Comparison of ENCODE assay signal across 10 cellular contexts in the genomic region with DNA sequence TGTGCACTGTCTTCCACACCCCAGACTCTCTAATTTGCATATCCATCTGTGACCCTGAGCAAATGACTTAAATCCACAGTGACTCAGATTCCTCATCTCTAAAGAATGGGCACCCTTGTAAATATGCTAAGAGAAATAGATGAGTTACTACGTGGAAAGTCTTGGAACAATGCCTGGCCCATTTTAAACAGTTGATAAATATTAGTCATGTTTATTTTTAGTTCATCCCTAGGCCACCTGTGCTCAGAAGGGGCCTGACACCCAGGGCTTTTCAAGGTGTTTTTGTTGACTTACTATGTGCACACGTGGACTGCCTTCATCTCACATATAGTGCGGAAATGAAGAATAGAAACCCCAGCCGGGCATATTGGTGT. TPM values are rescaled to one million over a fixed set of nuclear protein-coding genes. Genes with fewer than 3 reads are reported as not detected.
DNase-seq lines count a peak whose midpoint lies in the region; ATAC-seq and TF ChIP-seq lines count a peak whose summit lies in the region.
"Had no signal": no experiment of that assay in that cellular context is flagged by ENCODE, and none has a peak within 500 bp of the region (broad histone marks: within the 10 kb centered on the region; RNA-seq: fewer than 3 reads in every experiment).

No MANE protein-coding gene starts in this region.

- H3K9ac ChIP-seq in PC-3 (ENCODE audit: low read length) (peak overlapping the region; percentile 76), fibroblast of lung (ENCODE audit: insufficient read depth, low read length) (no peak overlapping the region)

- H3K9me3 ChIP-seq in PC-3 (ENCODE audit: low read length) (no peaks in the 10 kb centered on the region), fibroblast of lung (ENCODE audit: control insufficient read depth, insufficient read depth, low read depth, low read length) (no peaks in the 10 kb centered on the region), OCI-LY7 (ENCODE audit: low read length) (no peaks in the 10 kb centered on the region)
- H3K9me3 ChIP-seq: gastrocnemius medialis had no signal

- H3K27me3 ChIP-seq in PC-3 (ENCODE audit: low read length) = no peaks in the 10 kb centered on the region
- no peaks in the 10 kb centered on the region for H3K27me3 ChIP-seq in fibroblast of lung (ENCODE audit: control insufficient read depth, insufficient read depth, low read length)

- CTCF ChIA-PET in PC-3 (lab: Charles Lee) (no interaction called here), OCI-LY7 (lab: Charles Lee; ENCODE audit: unreplicated experiment) (no interaction called here)

- no peak for TF ChIP-seq CTCF in PC-3 (conservative IDR thresholded peaks at IDR 0.05; ENCODE audit: low read depth, low read length)
- no peak for TF ChIP-seq CTCF in fibroblast of lung (conservative IDR thresholded peaks at IDR 0.05 in 1 of 2, IDR thresholded peaks at IDR 0.05 in 1 of 2; ENCODE audit: low read depth in 1 of 2, low read length in 2 of 2)
- TF ChIP-seq CTCF in OCI-LY7 (conservative IDR thresholded peaks at IDR 0.05; ENCODE audit: low read length) = no peak

- H2AFZ ChIP-seq in PC-3 (ENCODE audit: low read length) (no peak overlapping the region), fibroblast of lung (ENCODE audit: low read length) (no peak overlapping the region), OCI-LY7 (ENCODE audit: low read length) (no peak overlapping the region)

- H3K9me2 ChIP-seq in PC-3 (replicated peaks; ENCODE audit: low read length) = no peaks in the 10 kb centered on the region
- H3K9me2 ChIP-seq in OCI-LY7 (ENCODE audit: insufficient read depth, low read length) = no peaks in the 10 kb centered on the region

- ATAC-seq in PC-3 = peak; percentile 83
- ATAC-seq: gastrocnemius medialis had no signal

- BruUV-seq in PC-3 (replicated peaks; lab: Mats Ljungman, UMichigan) (no TSS peak), OCI-LY7 (replicated peaks; lab: Mats Ljungman, UMichigan) (no TSS peak)

- H3K36me3 ChIP-seq in PC-3 (ENCODE audit: low read depth, low read length) (no peaks in the 10 kb centered on the region), fibroblast of lung (ENCODE audit: control insufficient read depth, insufficient read depth, low read length) (no peaks in the 10 kb centered on the region), OCI-LY7 (ENCODE audit: insufficient read depth, low read length) (no peaks in the 10 kb centered on the region)
- H3K36me3 ChIP-seq: gastrocnemius medialis had no signal

- H3K4me1 ChIP-seq in PC-3 (ENCODE audit: insufficient read depth, low read length) (peaks cover 37% of the 10 kb centered on the region), fibroblast of lung (ENCODE audit: control insufficient read depth, extremely low read depth, insufficient read depth, low read length) (peaks cover 17% of the 10 kb centered on the region), OCI-LY7 (ENCODE audit: insufficient read depth, low read length, poor library complexity, severe bottlenecking) (peaks cover 7% of the 10 kb centered on the region)
- H3K4me1 ChIP-seq: gastrocnemius medialis had no signal

- no peak overlapping the region for H3K4me3 ChIP-seq in PC-3 (ENCODE audit: low read length)
- no peak overlapping the region for H3K4me3 ChIP-seq in fibroblast of lung (replicated peaks in 1 of 4; ENCODE audit: control extremely low read depth in 1 of 4, insufficient read depth in 1 of 4, low read depth in 3 of 4, low read length in 4 of 4)
- no peak overlapping the region for H3K4me3 ChIP-seq in skeletal muscle cell (ENCODE audit: low read depth, low read length)
- H3K4me3 ChIP-seq in OCI-LY7 (ENCODE audit: low read depth, low read length, poor library complexity, severe bottlenecking) = no peak overlapping the region
- H3K4me3 ChIP-seq: gastrocnemius medialis had no signal

- POLR2A ChIA-PET in PC-3 (lab: Charles Lee; ENCODE audit: unreplicated experiment) = no interaction called here
- POLR2A ChIA-PET in OCI-LY7 (lab: Charles Lee) = no interaction called here

- peaks cover 8% of the 10 kb centered on the region for H3F3A ChIP-seq in PC-3 (ENCODE audit: low read length, unreplicated experiment)

- H4K20me1 ChIP-seq in PC-3 (ENCODE audit: low read length) (no peaks in the 10 kb centered on the region), fibroblast of lung (ENCODE audit: control insufficient read depth, extremely low read depth, insufficient read depth, low read length) (no peaks in the 10 kb centered on the region), OCI-LY7 (ENCODE audit: insufficient read depth, low read length) (no peaks in the 10 kb centered on the region)

- peak overlapping the region; percentile 93 for H3K27ac ChIP-seq in PC-3 (ENCODE audit: low read length)
- H3K27ac ChIP-seq in fibroblast of lung (ENCODE audit: insufficient read depth, low read length) = peak overlapping the region; percentile 75
- H3K27ac ChIP-seq in OCI-LY7 (ENCODE audit: low read depth, low read length, poor library complexity, severe bottlenecking) = no peak overlapping the region
- H3K27ac ChIP-seq: gastrocnemius medialis had no signal

- H3K4me2 ChIP-seq in PC-3 (ENCODE audit: low read length) (peak overlapping the region; percentile 39), fibroblast of lung (ENCODE audit: extremely low read depth, insufficient read depth, low read length) (peak overlapping the region; percentile 6), OCI-LY7 (ENCODE audit: low read length) (no peak overlapping the region; the same call in 1 of the 2 replicates)

- DNase-seq in NCI-H1417 (lab: John Stamatoyannopoulos, UW) = peak in 2 of 3 experiments; percentile 52 to 66
- no peak for DNase-seq in NCI-H1417 treated with DMSO at 0.1 percent for 48 hours (lab: John Stamatoyannopoulos, UW)
- peak; percentile 99 for DNase-seq in PC-3
- DNase-seq in fibroblast of lung (ENCODE audit: low read depth in 2 of 2) = peak; percentile 94 to 98
- peak; percentile 58 for DNase-seq in skeletal muscle cell (ENCODE audit: low read depth)
- DNase-seq in OCI-LY7 (ENCODE audit: low spot score) = no peak
- DNase-seq in OCI-M2 (lab: John Stamatoyannopoulos, UW; ENCODE audit: unreplicated experiment) = no peak
- DNase-seq in cerebellar cortex (ENCODE audit: low spot score) = no peak
- DNase-seq: activated CD4-positive, alpha-beta T cell treated with anti-CD3 and anti-CD28 coated beads for 1 hour; gastrocnemius medialis had no signal

- intact Hi-C loops in PC-3 (cut with micrococcal nuclease) = loop anchor here (1.0 to 10.0 kb wide), 4 partner anchors 21 to 175 kb away; partner anchors contain the start of genes KMT5C, RPL28 and TMEM238
- intact Hi-C loops in OCI-LY7 (cut with micrococcal nuclease; ENCODE audit: unreplicated experiment) = no loop called here

- H3K79me2 ChIP-seq in PC-3 (ENCODE audit: low read length) (no peaks in the 10 kb centered on the region), fibroblast of lung (ENCODE audit: control insufficient read depth, insufficient read depth, low read length) (no peaks in the 10 kb centered on the region), OCI-LY7 (ENCODE audit: insufficient read depth, low read depth, low read length) (no peaks in the 10 kb centered on the region)

RNA-seq across cellular contexts. Expression of gene PTPRH, which starts 0.8 kb away (rescaled TPM):
- total RNA-seq in PC-3 (2014; rRNA removed) = 8.1 and 10.9 TPM in 2 replicates
- 7.7 and 19.5 TPM in 2 replicates for total RNA-seq in fibroblast of lung
- polyA plus RNA-seq in fibroblast of lung = 2.5 and 4.4 TPM in 2 replicates
- polyA plus RNA-seq in fibroblast of lung (2012) = 2.9 and 5.2 TPM in 2 replicates
- polyA minus RNA-seq in fibroblast of lung (ENCODE audit: low replicate concordance) = 14.9 and 20.1 TPM in 2 replicates
- not detected in 2 replicates for total RNA-seq in OCI-LY7 (2014; rRNA removed; shearing (Covaris generic))
- total RNA-seq in OCI-LY7 (2022) = not detected in 2 replicates

RNA-seq across cellular contexts. Expression of gene TMEM86B, which starts 18.5 kb away (rescaled TPM):
- total RNA-seq in PC-3 (2014; rRNA removed) = 11.1 and 11.8 TPM in 2 replicates
- total RNA-seq in fibroblast of lung = 1.3 TPM in 2 replicates
- polyA plus RNA-seq in fibroblast of lung = 0.34 and 0.62 TPM in 2 replicates
- 1.3 and 1.8 TPM in 2 replicates for polyA plus RNA-seq in fibroblast of lung (2012)
- polyA minus RNA-seq in fibroblast of lung (ENCODE audit: low replicate concordance) = 1.7 and 1.8 TPM in 2 replicates
- 6.7 and 8.1 TPM in 2 replicates for total RNA-seq in OCI-LY7 (2014; rRNA removed; shearing (Covaris generic))
- total RNA-seq in OCI-LY7 (2022) = 13.7 and 13.8 TPM in 2 replicates

RNA-seq across cellular contexts. Expression of gene SYT5, which starts 30.0 kb away (rescaled TPM):
- total RNA-seq in PC-3 (2014; rRNA removed) = 0.40 and 2.5 TPM in 2 replicates
- 0.50 TPM in 1 of 2 replicates, not detected in the other for total RNA-seq in fibroblast of lung
- 0.05 and 0.08 TPM in 2 replicates for polyA plus RNA-seq in fibroblast of lung
- polyA plus RNA-seq in fibroblast of lung (2012) = 0.22 and 0.26 TPM in 2 replicates
- not detected in 2 replicates for polyA minus RNA-seq in fibroblast of lung (ENCODE audit: low replicate concordance)
- total RNA-seq in OCI-LY7 (2014; rRNA removed; shearing (Covaris generic)) = 0.44 TPM in 1 of 2 replicates, not detected in the other
- 0.84 and 1.3 TPM in 2 replicates for total RNA-seq in OCI-LY7 (2022)
- total RNA-seq: gastrocnemius medialis had no signal

RNA-seq across cellular contexts. Expression of gene DNAAF3, which starts 43.7 kb away (rescaled TPM):
- 30.0 and 45.7 TPM in 2 replicates for total RNA-seq in PC-3 (2014; rRNA removed)
- under 0.01 and 0.17 TPM in 2 replicates for total RNA-seq in fibroblast of lung
- polyA plus RNA-seq in fibroblast of lung = 0.16 and 0.18 TPM in 2 replicates
- polyA plus RNA-seq in fibroblast of lung (2012) = 0.33 and 0.35 TPM in 2 replicates
- polyA minus RNA-seq in fibroblast of lung (ENCODE audit: low replicate concordance) = not detected in 2 replicates
- total RNA-seq in OCI-LY7 (2014; rRNA removed; shearing (Covaris generic)) = 0.85 and 2.8 TPM in 2 replicates
- 2.2 and 2.5 TPM in 2 replicates for total RNA-seq in OCI-LY7 (2022)

RNA-seq across cellular contexts. Expression of gene PPP6R1, which starts 48.7 kb away (rescaled TPM):
- total RNA-seq in PC-3 (2014; rRNA removed) (159 and 221 TPM in 2 replicates), fibroblast of lung (19.3 and 34.0 TPM in 2 replicates), OCI-LY7 (2022) (156 and 161 TPM in 2 replicates)
- polyA plus RNA-seq in fibroblast of lung = 28.5 and 43.1 TPM in 2 replicates
- polyA plus RNA-seq in fibroblast of lung (2012) = 31.9 and 51.3 TPM in 2 replicates
- 114 and 154 TPM in 2 replicates for polyA minus RNA-seq in fibroblast of lung (ENCODE audit: low replicate concordance)
- 82.0 and 89.6 TPM in 2 replicates for total RNA-seq in OCI-LY7 (2014; rRNA removed; shearing (Covaris generic))

Comparison
In these comparisons a context has a peak if more than half of its experiments do, and no peak if none do; other contexts are left out.
1. DNase-seq: peak in NCI-H1417 (2 of 3), PC-3 (single experiment), fibroblast of lung (2 of 2) and skeletal muscle cell (single experiment); none in NCI-H1417 treated with DMSO at 0.1 percent for 48 hours (single experiment), OCI-LY7 (single experiment), OCI-M2 (single experiment) and cerebellar cortex (single experiment).